In genomic region chr11:69657911-69658605, GRCh38 we compare ENCODE assay signal across 1 cellular context.
A peak's percentile ranks its signal among the peaks of the same experiment; 100 is the strongest.
TF ChIP-seq lines count a peak whose summit lies in the region.

No MANE protein-coding gene starts in this region.

TF ChIP-seq in HepG2, 621 proteins besides CTCF, POLR2A, EP300 and RAD21 (continued from another document):
- TF ChIP-seq AFF4 (CRISPR knock-in tag; IDR thresholded peaks at IDR 0.05) (no peak), TOE1 (CRISPR knock-in tag; IDR thresholded peaks at IDR 0.05) (no peak), ZBTB26 (CRISPR knock-in tag; IDR thresholded peaks at IDR 0.05; ENCODE audit: borderline replicate concordance) (no peak), DRAP1 (CRISPR knock-in tag; IDR thresholded peaks at IDR 0.05) (peak; percentile 80), HCFC1 (IDR thresholded peaks at IDR 0.05; ENCODE audit: low read depth, low read length) (peak; percentile 19; the same call in 1 of the 2 replicates), CENPT (CRISPR knock-in tag; IDR thresholded peaks at IDR 0.05; ENCODE audit: low read depth) (no peak), SMAD9 (CRISPR knock-in tag; IDR thresholded peaks at IDR 0.05) (no peak), KLF9 (CRISPR knock-in tag; IDR thresholded peaks at IDR 0.05; ENCODE audit: low read depth) (no peak; the same call in 1 of the 2 replicates)
